In the genomic region with DNA sequence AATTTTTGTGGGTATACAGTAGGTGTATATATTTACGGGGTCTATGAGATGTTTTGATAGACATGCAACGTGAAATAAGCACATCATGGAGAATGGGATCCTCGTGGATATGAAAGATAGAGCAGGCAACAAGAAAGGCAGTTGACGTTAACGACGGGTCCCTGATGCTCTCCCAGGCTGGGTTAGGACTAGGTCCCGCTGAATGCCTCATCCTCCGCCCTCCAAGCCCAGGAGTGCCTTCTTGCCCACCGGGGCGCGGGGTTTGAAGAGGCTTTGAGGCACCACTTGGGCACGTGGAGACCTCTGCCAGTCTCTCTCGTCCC, we compare ENCODE assay signal across 8 cellular contexts.
DNase-seq lines count a peak whose midpoint lies in the region; ATAC-seq and TF ChIP-seq lines count a peak whose summit lies in the region.

No MANE protein-coding gene starts in this region.

- H3K9me3 Mint-ChIP-seq in nephron, result peaks cover 16% of the 10 kb centered on the region

- TF ChIP-seq CTCF in nephron (IDR thresholded peaks at IDR 0.05; ENCODE audit: unreplicated experiment in 3 of 3), result no peak

- no peak overlapping the region for H3K9ac ChIP-seq in HUES48 (ENCODE audit: low read depth, low read length)
- H3K9ac ChIP-seq in duodenal mucosa (ENCODE audit: low read depth in 1 of 2, low read length in 2 of 2), result peak overlapping the region in 1 of 2 donors; percentile 66

- H3K27me3 Mint-ChIP-seq in nephron (ENCODE audit: low read depth), result peaks cover 13% of the 10 kb centered on the region

- H3K4me1 ChIP-seq in HUES48 (ENCODE audit: control insufficient read depth, insufficient read depth, low read length), result no peaks in the 10 kb centered on the region
- peaks cover 15 to 21% of the 10 kb centered on the region in 2 donors for H3K4me1 ChIP-seq in duodenal mucosa (ENCODE audit: control insufficient read depth in 1 of 2, insufficient read depth in 2 of 2, low read length in 2 of 2)

- DNase-seq in hippocampal formation (lab: John Stamatoyannopoulos, UW) (no peak), pons (ENCODE audit: low spot score) (no peak)

- peaks cover 11% of the 10 kb centered on the region for H3K4me1 Mint-ChIP-seq in nephron

- H3K27me3 ChIP-seq in HUES48 (ENCODE audit: control insufficient read depth, insufficient read depth, low read length), result peaks cover 26% of the 10 kb centered on the region
- no peaks in the 10 kb centered on the region for H3K27me3 ChIP-seq in duodenal mucosa (ENCODE audit: control insufficient read depth in 1 of 2, insufficient read depth in 2 of 2, low read length in 2 of 2)

- H3K36me3 ChIP-seq in HUES48 (ENCODE audit: control insufficient read depth, insufficient read depth, low read length) (no peaks in the 10 kb centered on the region), duodenal mucosa (ENCODE audit: control insufficient read depth in 1 of 2, insufficient read depth in 2 of 2, low read length in 2 of 2) (no peaks in the 10 kb centered on the region)

- peak overlapping the region; percentile 79 to 93 (median 88) for H3K4me3 Mint-ChIP-seq in nephron

- peak overlapping the region; percentile 67 for H3K4me3 ChIP-seq in HUES48 (ENCODE audit: low read depth, low read length)
- peak overlapping the region; percentile 59 to 89 for H3K4me3 ChIP-seq in duodenal mucosa (ENCODE audit: low read depth in 1 of 2, low read length in 2 of 2)

- H3K27ac Mint-ChIP-seq in nephron, result peak overlapping the region in 2 of 3 experiments; percentile 67

- peak; percentile 15 for ATAC-seq in GM19372 (IDR thresholded peaks at IDR 0.05; ENCODE audit: low read depth, unreplicated experiment)
- no peak for ATAC-seq in HG03039 (IDR thresholded peaks at IDR 0.05; ENCODE audit: unreplicated experiment)
- no peak for ATAC-seq in HG03457 (IDR thresholded peaks at IDR 0.05; ENCODE audit: unreplicated experiment)

- H3K27ac ChIP-seq in HUES48 (ENCODE audit: low read depth, low read length), result no peak overlapping the region
- H3K27ac ChIP-seq in duodenal mucosa (ENCODE audit: low read depth, low read length), result no peak overlapping the region

- H3K36me3 Mint-ChIP-seq in nephron (ENCODE audit: low read depth), result peaks cover 22% of the 10 kb centered on the region

- H3K9me3 ChIP-seq in HUES48 (ENCODE audit: control insufficient read depth, insufficient read depth, low read length) (no peaks in the 10 kb centered on the region), duodenal mucosa (ENCODE audit: control insufficient read depth in 1 of 2, low read length in 2 of 2) (no peaks in the 10 kb centered on the region)
